ENCODE assay signal across 24 cellular contexts in the genomic region with DNA sequence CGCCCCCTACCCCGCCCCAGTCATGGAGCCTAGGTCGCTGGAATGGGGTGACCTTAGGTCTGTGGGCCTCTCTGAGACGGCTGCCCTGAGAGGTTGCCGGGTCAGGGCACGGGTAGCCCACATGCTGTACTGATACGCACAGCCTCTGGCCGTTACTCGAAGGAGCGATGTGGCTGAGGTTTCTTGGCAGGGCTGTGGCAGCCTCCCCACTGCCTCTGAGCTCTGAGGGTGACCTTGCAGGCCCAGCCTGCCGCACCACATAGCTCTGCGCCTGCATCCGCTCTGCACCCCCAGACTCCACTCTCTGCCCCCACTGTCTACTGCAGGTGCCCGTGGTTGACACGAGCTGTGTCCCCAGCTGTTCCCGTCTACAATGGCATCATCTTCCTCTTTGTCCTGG. TPM values are rescaled to one million over a fixed set of nuclear protein-coding genes. Genes with fewer than 3 reads are reported as not detected.
DNase-seq lines count a peak whose midpoint lies in the region; ATAC-seq and TF ChIP-seq lines count a peak whose summit lies in the region.
"Had no signal": no experiment of that assay in that cellular context is flagged by ENCODE, and none has a peak within 500 bp of the region (broad histone marks: within the 10 kb centered on the region; RNA-seq: fewer than 3 reads in every experiment).

No MANE protein-coding gene starts in this region.

- intact Hi-C loops in dorsolateral prefrontal cortex (cut with DNase I) (no loop called here), left ventricle myocardium inferior (cut with micrococcal nuclease) (no loop called here)

- peaks cover 51% of the 10 kb centered on the region for H3K4me1 ChIP-seq in left ventricle myocardium inferior
- H3K4me1 ChIP-seq: A549 had no signal

- H3K36me3 ChIP-seq in left ventricle myocardium inferior = peaks cover 24% of the 10 kb centered on the region

- H3K4me3 ChIP-seq in dorsolateral prefrontal cortex (no peak overlapping the region), left ventricle myocardium inferior (no peak overlapping the region)
- H3K4me3 ChIP-seq: A549; BLaER1 treated with 17β-estradiol and CSF1 and Interleukin-3, amounts not matched to agents 10 nM and 100 nM; PC-9 had no signal

- no peaks in the 10 kb centered on the region for H3K27me3 Mint-ChIP-seq in neural crest cell (ENCODE audit: low read depth)
- H3K27me3 Mint-ChIP-seq: CD4-positive, alpha-beta T cell had no signal

- peak overlapping the region; percentile 12 for H3K4me3 Mint-ChIP-seq in neural crest cell
- H3K4me3 Mint-ChIP-seq: CD4-positive, alpha-beta T cell had no signal

- no peak for TF ChIP-seq CTCF in dorsolateral prefrontal cortex (IDR thresholded peaks at IDR 0.05 in 54 of 56, conservative IDR thresholded peaks at IDR 0.05 in 2 of 56; ENCODE audit: low read depth in 1 of 56, partially characterized antibody in 56 of 56)
- TF ChIP-seq CTCF in left ventricle myocardium inferior (IDR thresholded peaks at IDR 0.05; ENCODE audit: borderline replicate concordance) = no peak
- TF ChIP-seq CTCF in neural crest cell (conservative IDR thresholded peaks at IDR 0.05) = no peak

- H3K9me3 ChIP-seq in left ventricle myocardium inferior (replicated peaks) = no peaks in the 10 kb centered on the region
- H3K9me3 ChIP-seq: A549; BLaER1 treated with 17β-estradiol and CSF1 and Interleukin-3, amounts not matched to agents 10 nM and 100 nM had no signal

- peak overlapping the region; percentile 57 for H3K27ac Mint-ChIP-seq in neural crest cell (ENCODE audit: unreplicated experiment)
- H3K27ac Mint-ChIP-seq: CD4-positive, alpha-beta T cell had no signal

- ATAC-seq in esophagus mucosa = no peak
- ATAC-seq: A549 had no signal

- H3K36me3 Mint-ChIP-seq in neural crest cell (ENCODE audit: low read depth) = no peaks in the 10 kb centered on the region

- no peaks in the 10 kb centered on the region for H3K9me3 Mint-ChIP-seq in neural crest cell
- H3K9me3 Mint-ChIP-seq: CD4-positive, alpha-beta T cell had no signal

- DNase-seq in dorsolateral prefrontal cortex = no peak
- DNase-seq in left ventricle myocardium inferior = no peak
- DNase-seq in neural crest cell (ENCODE audit: low read depth, low spot score) = no peak
- no peak for DNase-seq in NCI-H2081 (lab: John Stamatoyannopoulos, UW)
- DNase-seq in medulla oblongata (ENCODE audit: extremely low spot score) = no peak
- DNase-seq: AML-193; CD4-positive, alpha-beta T cell; IMR-90; NCI-H1048; NCI-H1417; NCI-H1694 treated with DMSO at 0.1 percent for 48 hours; NCI-H2081 treated with DMSO at 0.1 percent for 48 hours; NCI-H2171; NCI-H524 treated with DMSO at 0.1 percent for 48 hours; NCI-H774; PC-9; SHP77 treated with DMSO at 0.1 percent for 48 hours had no signal

- H3K27me3 ChIP-seq in dorsolateral prefrontal cortex (no peaks in the 10 kb centered on the region), left ventricle myocardium inferior (ENCODE audit: low read depth) (no peaks in the 10 kb centered on the region)
- H3K27me3 ChIP-seq: BLaER1 treated with 17β-estradiol and CSF1 and Interleukin-3, amounts not matched to agents 10 nM and 100 nM had no signal

- H3K4me1 Mint-ChIP-seq in neural crest cell = peaks cover 3% of the 10 kb centered on the region

- H3K27ac ChIP-seq in angular gyrus (ENCODE audit: low read depth, low read length) (peak overlapping the region; percentile 90), dorsolateral prefrontal cortex (peak overlapping the region in 49 of 59 donors; percentile 29 to 93 (median 80)), left ventricle myocardium inferior (replicated peaks) (peak overlapping the region; percentile 81)
- H3K27ac ChIP-seq: A549, KMS-11, PC-9 had no signal

RNA-seq across cellular contexts. Expression of gene ZDHHC8, which starts 7.3 kb away (rescaled TPM):
- 100 to 1,000 TPM in 37 of 120 experiments, 10 to 100 TPM in 83; 72.3 to 140 (median 93.7) TPM for total RNA-seq in dorsolateral prefrontal cortex
- total RNA-seq in left ventricle myocardium inferior = 42.4 TPM
- 82.1 and 98.9 TPM in 2 replicates for total RNA-seq in neural crest cell
- total RNA-seq in esophagus mucosa = 24.5 TPM

RNA-seq across cellular contexts. Expression of gene CCDC188, which starts 12.0 kb away (rescaled TPM):
- 1 to 10 TPM in 57 of 120 experiments, under 1 TPM in 51, not detected in 12; 0.26 to 4.4 (median 1.0) TPM for total RNA-seq in dorsolateral prefrontal cortex
- not detected for total RNA-seq in left ventricle myocardium inferior
- 8.2 and 8.6 TPM in 2 replicates for total RNA-seq in neural crest cell
- 0.44 TPM for total RNA-seq in esophagus mucosa
- total RNA-seq: CD4-positive, alpha-beta T cell; H4; IMR-90; PC-9; RPMI7951 had no signal

RNA-seq across cellular contexts. Expression of gene TRMT2A, which starts 21.8 kb away (rescaled TPM):
- total RNA-seq in dorsolateral prefrontal cortex (10 to 100 TPM; 33.1 to 73.3 (median 50.4) TPM), left ventricle myocardium inferior (27.8 TPM), neural crest cell (75.1 and 77.7 TPM in 2 replicates), esophagus mucosa (31.8 TPM)

RNA-seq across cellular contexts. Expression of gene RANBP1, which starts 23.0 kb away (rescaled TPM):
- total RNA-seq in dorsolateral prefrontal cortex (100 to 1,000 TPM in 20 of 120 experiments, 10 to 100 TPM in 100; 46.3 to 128 (median 87.9) TPM), left ventricle myocardium inferior (39.6 TPM), neural crest cell (469 and 489 TPM in 2 replicates), esophagus mucosa (141 TPM)

RNA-seq across cellular contexts. Expression of gene DGCR8, which starts 58.8 kb away (rescaled TPM):
- total RNA-seq in dorsolateral prefrontal cortex (10 to 100 TPM; 27.2 to 57.7 (median 37.4) TPM), left ventricle myocardium inferior (16.8 TPM), neural crest cell (86.3 and 86.5 TPM in 2 replicates), esophagus mucosa (16.2 TPM)
